Comparison of ENCODE assay signal across 1 cellular context in genomic region chr19:46718157-46718933, GRCh38.
A peak's percentile ranks its signal among the peaks of the same experiment; 100 is the strongest.
TF ChIP-seq lines count a peak whose summit lies in the region.

No MANE protein-coding gene starts in this region.

TF ChIP-seq in HEK293, 187 proteins besides CTCF, POLR2A, EP300 and RAD21 (continued from another document):
- TF ChIP-seq ZNF518A (tag by site-specific recombination; conservative IDR thresholded peaks at IDR 0.05; ENCODE audit: low read depth) (no peak), PATZ1 (tag by site-specific recombination; IDR thresholded peaks at IDR 0.05) (peak; percentile 13; the same call in 1 of the 2 replicates), SP2 (tag by site-specific recombination; IDR thresholded peaks at IDR 0.05) (peak; percentile 33)
